11 cellular contexts compared by ENCODE assay signal in the genomic region with DNA sequence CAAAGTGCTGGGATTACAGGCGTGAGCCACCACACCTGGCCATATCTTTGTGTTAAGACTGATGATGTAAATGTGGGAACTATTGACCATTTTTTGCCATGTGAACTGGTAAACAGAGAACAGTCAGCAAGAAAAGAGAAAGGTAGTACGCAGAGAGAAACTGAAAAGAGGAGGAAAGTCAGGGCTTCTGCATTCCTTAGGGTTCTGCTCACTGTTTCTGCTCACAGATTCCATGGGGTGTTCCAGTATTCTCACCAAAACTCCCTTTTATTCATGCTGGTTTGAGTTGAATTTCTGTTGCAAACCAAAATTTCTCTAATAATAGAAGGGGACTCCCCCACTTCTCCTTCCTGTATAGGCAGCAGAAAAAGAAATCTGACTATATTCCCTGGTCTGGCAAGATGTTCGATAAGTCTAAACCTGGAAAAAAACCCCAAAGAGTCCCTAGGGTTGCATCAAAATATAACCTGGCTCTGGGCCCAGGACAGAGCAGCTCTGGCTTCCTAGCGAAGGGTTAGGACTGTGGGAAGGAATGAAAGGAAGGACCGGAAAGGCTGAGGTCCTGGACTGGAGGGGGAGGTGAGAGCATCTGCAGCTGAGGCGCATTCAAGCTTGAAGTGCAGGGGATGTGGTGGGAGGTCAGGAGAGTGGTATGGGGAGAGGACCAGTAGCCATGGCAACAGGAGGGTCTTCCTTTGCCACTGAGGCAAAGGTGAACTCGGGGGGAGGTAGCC. TPM values are rescaled to one million over a fixed set of nuclear protein-coding genes. Genes with fewer than 3 reads are reported as not detected.
DNase-seq lines count a peak whose midpoint lies in the region; ATAC-seq and TF ChIP-seq lines count a peak whose summit lies in the region.
"Had no signal": no experiment of that assay in that cellular context is flagged by ENCODE, and none has a peak within 500 bp of the region (broad histone marks: within the 10 kb centered on the region; RNA-seq: fewer than 3 reads in every experiment).

No MANE protein-coding gene starts in this region.

- intact Hi-C loops in ascending aorta (cut with DNase I): no loop called here

- no peaks in the 10 kb centered on the region for H3K27me3 ChIP-seq in ascending aorta

- ATAC-seq in GM19467 (IDR thresholded peaks at IDR 0.05; ENCODE audit: unreplicated experiment): peak; percentile 49
- peak; percentile 55 for ATAC-seq in HG03175 (IDR thresholded peaks at IDR 0.05; ENCODE audit: unreplicated experiment)
- ATAC-seq in GM21723 (IDR thresholded peaks at IDR 0.05; ENCODE audit: unreplicated experiment): no peak

- TF ChIP-seq CTCF in GM12875 (IDR thresholded peaks at IDR 0.05; ENCODE audit: borderline replicate concordance, insufficient read depth, low read depth, low read length): no peak
- TF ChIP-seq CTCF in ascending aorta (IDR thresholded peaks at IDR 0.05): no peak

- peaks cover 0 to 9% of the 10 kb centered on the region in 2 donors for H3K4me1 ChIP-seq in ascending aorta

- no peaks in the 10 kb centered on the region for H3K36me3 ChIP-seq in ascending aorta

- no peaks in the 10 kb centered on the region for H3K9me3 ChIP-seq in ascending aorta

- H3K27ac ChIP-seq in ascending aorta: no peak overlapping the region

- peak; percentile 35 for DNase-seq in fibroblast of peridontal ligament (ENCODE audit: extremely low read depth)
- no peak for DNase-seq in ascending aorta (ENCODE audit: low spot score in 2 of 2)
- no peak for DNase-seq in NCI-H748 (lab: John Stamatoyannopoulos, UW; ENCODE audit: unreplicated experiment)
- no peak for DNase-seq in amygdala (lab: John Stamatoyannopoulos, UW)
- DNase-seq: NCI-H526 treated with DMSO at 0.1 percent for 48 hours, T-helper 9 cell had no signal

- H3K4me3 ChIP-seq in GM12875 (ENCODE audit: low read depth, low read length) (peak overlapping the region; percentile 16), ascending aorta (no peak overlapping the region)

RNA-seq across cellular contexts. Expression of gene RGS16, which starts 18.8 kb away (rescaled TPM):
- 8.1 TPM for total RNA-seq in ascending aorta
- total RNA-seq: endothelial cell of umbilical vein had no signal

RNA-seq across cellular contexts. Expression of gene RNASEL, which starts 33.9 kb away (rescaled TPM):
- 0.43 TPM for total RNA-seq in ascending aorta
